Comparison of ENCODE assay signal across 8 cellular contexts in the genomic region with DNA sequence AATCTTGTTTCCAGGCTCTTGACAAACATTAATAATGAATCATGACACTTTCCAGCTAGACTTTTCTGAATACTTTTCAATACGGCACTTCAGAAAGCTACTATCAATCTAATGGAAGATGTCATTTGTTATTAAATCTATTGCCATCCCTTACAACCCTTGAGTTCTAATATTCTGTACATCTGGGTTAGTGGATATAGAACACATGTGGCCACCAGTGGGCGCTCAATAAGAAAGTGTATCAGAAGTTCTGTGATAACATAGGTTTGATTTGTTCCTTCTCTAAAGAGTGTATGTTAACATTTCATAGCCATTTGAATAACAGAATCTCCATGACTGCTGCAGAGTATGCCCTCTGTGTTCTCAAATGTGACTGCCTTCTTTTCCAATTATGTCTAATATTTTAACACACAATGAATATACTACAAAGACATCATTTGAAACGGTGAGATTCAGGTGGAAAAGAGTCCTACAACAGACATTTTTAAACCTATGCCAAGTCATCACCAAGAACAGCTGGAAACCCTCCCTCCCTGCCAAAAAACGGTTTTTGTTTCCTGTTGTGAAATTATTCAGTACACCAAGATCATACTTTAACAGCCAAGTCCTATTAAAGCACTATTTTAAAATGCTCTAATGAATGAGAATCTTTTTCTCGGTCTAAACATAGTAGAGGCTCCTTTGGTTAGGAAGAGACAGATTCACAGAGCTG. TPM values are rescaled to one million over a fixed set of nuclear protein-coding genes. Genes with fewer than 3 reads are reported as not detected.
DNase-seq lines count a peak whose midpoint lies in the region; ATAC-seq, FAIRE-seq and TF ChIP-seq lines count a peak whose summit lies in the region.

No MANE protein-coding gene starts in this region.

- DNase-seq in natural killer cell, result no peak
- DNase-seq in natural killer cell treated with Interleukin-12 subunit alpha and Interleukin-12 subunit beta and Interleukin-15 and Interleukin-18, amount 100 ng/mL, for 72 hours (ENCODE audit: low spot score), result no peak
- DNase-seq in PC-3, result peak; percentile 42
- DNase-seq in ascending aorta (ENCODE audit: low spot score in 2 of 2), result no peak
- DNase-seq in kidney, result no peak
- peak; percentile 48 for DNase-seq in stimulated activated naive CD8-positive, alpha-beta T cell treated with anti-CD3 and anti-CD28 coated beads, Interleukin-15, Interleukin-2, amounts not matched to agents 100 U/mL and 50 U/mL, for 24 hours

- no peaks in the 10 kb centered on the region for H3K36me3 Mint-ChIP-seq in natural killer cell
- H3K36me3 Mint-ChIP-seq in natural killer cell treated with Interleukin-12 subunit alpha and Interleukin-12 subunit beta and Interleukin-15 and Interleukin-18, amount 100 ng/mL, for 72 hours, result no peaks in the 10 kb centered on the region

- no peak overlapping the region for H3K27ac ChIP-seq in PC-3 (ENCODE audit: low read length)
- no peak overlapping the region for H3K27ac ChIP-seq in ascending aorta
- no peak overlapping the region for H3K27ac ChIP-seq in kidney (ENCODE audit: low read depth in 2 of 2, low read length in 2 of 2)

- H3K27ac Mint-ChIP-seq in natural killer cell, result no peak overlapping the region
- H3K27ac Mint-ChIP-seq in natural killer cell treated with Interleukin-12 subunit alpha and Interleukin-12 subunit beta and Interleukin-15 and Interleukin-18, amount 100 ng/mL, for 72 hours, result no peak overlapping the region

- TF ChIP-seq CTCF in natural killer cell (IDR thresholded peaks at IDR 0.05) (peak; percentile 72), PC-3 (conservative IDR thresholded peaks at IDR 0.05; ENCODE audit: low read depth, low read length) (peak; percentile 75), ascending aorta (IDR thresholded peaks at IDR 0.05) (peak in 2 of 3 experiments; percentile 39 to 51), kidney (IDR thresholded peaks at IDR 0.05; ENCODE audit: borderline replicate concordance, extremely low read depth, insufficient read depth) (peak; percentile 51)

- H3K9me2 ChIP-seq in PC-3 (replicated peaks; ENCODE audit: low read length), result no peaks in the 10 kb centered on the region

- no peak overlapping the region for H3K4me3 Mint-ChIP-seq in natural killer cell
- no peak overlapping the region for H3K4me3 Mint-ChIP-seq in natural killer cell treated with Interleukin-12 subunit alpha and Interleukin-12 subunit beta and Interleukin-15 and Interleukin-18, amount 100 ng/mL, for 72 hours

- POLR2A ChIA-PET in PC-3 (lab: Charles Lee; ENCODE audit: unreplicated experiment), result no interaction called here

- no peaks in the 10 kb centered on the region for H4K20me1 ChIP-seq in PC-3 (ENCODE audit: low read length)

- H3K36me3 ChIP-seq in PC-3 (ENCODE audit: low read depth, low read length) (no peaks in the 10 kb centered on the region), ascending aorta (no peaks in the 10 kb centered on the region), kidney (ENCODE audit: control insufficient read depth in 1 of 2, insufficient read depth in 2 of 2, low read length in 2 of 2) (no peaks in the 10 kb centered on the region)

- H3F3A ChIP-seq in PC-3 (ENCODE audit: low read length, unreplicated experiment), result peaks cover 9% of the 10 kb centered on the region

- H3K4me2 ChIP-seq in PC-3 (ENCODE audit: low read length), result no peak overlapping the region

- H3K79me2 ChIP-seq in PC-3 (ENCODE audit: low read length), result no peaks in the 10 kb centered on the region

- H3K9me3 Mint-ChIP-seq in natural killer cell, result no peaks in the 10 kb centered on the region
- H3K9me3 Mint-ChIP-seq in natural killer cell treated with Interleukin-12 subunit alpha and Interleukin-12 subunit beta and Interleukin-15 and Interleukin-18, amount 100 ng/mL, for 72 hours, result no peaks in the 10 kb centered on the region

- no TSS peak for BruUV-seq in PC-3 (replicated peaks; lab: Mats Ljungman, UMichigan)

- intact Hi-C loops in natural killer cell (cut with micrococcal nuclease) (no loop called here), PC-3 (cut with micrococcal nuclease) (no loop called here), ascending aorta (cut with DNase I) (no loop called here), kidney (cut with DNase I) (no loop called here)

- H3K27me3 ChIP-seq in PC-3 (ENCODE audit: low read length), result no peaks in the 10 kb centered on the region
- H3K27me3 ChIP-seq in ascending aorta, result no peaks in the 10 kb centered on the region

- no peak for FAIRE-seq in kidney (lab: Jason Lieb, UNC)

- H3K9me3 ChIP-seq in PC-3 (ENCODE audit: low read length), result no peaks in the 10 kb centered on the region
- H3K9me3 ChIP-seq in ascending aorta, result no peaks in the 10 kb centered on the region
- H3K9me3 ChIP-seq in kidney (ENCODE audit: control insufficient read depth in 1 of 2, low read length in 2 of 2), result no peaks in the 10 kb centered on the region

- ATAC-seq in natural killer cell (peak in 2 of 3 donors; percentile 54 to 68), PC-3 (no peak), HG03095 (IDR thresholded peaks at IDR 0.05; ENCODE audit: unreplicated experiment) (no peak), GM21723 (IDR thresholded peaks at IDR 0.05; ENCODE audit: unreplicated experiment) (no peak)
- no peak for ATAC-seq in natural killer cell treated with Interleukin-12 subunit alpha and Interleukin-12 subunit beta and Interleukin-15 and Interleukin-18, amount 100 ng/mL, for 72 hours
- no peak for ATAC-seq in stimulated activated naive CD8-positive, alpha-beta T cell treated with anti-CD3 and anti-CD28 coated beads, Interleukin-15, Interleukin-2, amounts not matched to agents 100 U/mL and 50 U/mL, for 24 hours

- H2AFZ ChIP-seq in PC-3 (ENCODE audit: low read length), result no peak overlapping the region

- CTCF ChIA-PET in PC-3 (lab: Charles Lee), result no interaction called here

- H3K9ac ChIP-seq in PC-3 (ENCODE audit: low read length) (no peak overlapping the region), kidney (ENCODE audit: low read length in 2 of 2) (no peak overlapping the region)

- peaks cover 38% of the 10 kb centered on the region for H3K4me1 ChIP-seq in PC-3 (ENCODE audit: insufficient read depth, low read length)
- H3K4me1 ChIP-seq in ascending aorta, result no peaks in the 10 kb centered on the region
- H3K4me1 ChIP-seq in kidney (ENCODE audit: control insufficient read depth in 1 of 2, insufficient read depth in 1 of 2, low read depth in 1 of 2, low read length in 2 of 2), result no peaks in the 10 kb centered on the region

- no peak overlapping the region for H3K4me3 ChIP-seq in PC-3 (ENCODE audit: low read length)
- H3K4me3 ChIP-seq in ascending aorta, result no peak overlapping the region
- no peak overlapping the region for H3K4me3 ChIP-seq in kidney (ENCODE audit: low read length in 2 of 2)

- H3K4me1 Mint-ChIP-seq in natural killer cell, result no peaks in the 10 kb centered on the region
- H3K4me1 Mint-ChIP-seq in natural killer cell treated with Interleukin-12 subunit alpha and Interleukin-12 subunit beta and Interleukin-15 and Interleukin-18, amount 100 ng/mL, for 72 hours (ENCODE audit: low read depth in 2 of 2), result no peaks in the 10 kb centered on the region

- H3K27me3 Mint-ChIP-seq in natural killer cell (ENCODE audit: low read depth in 2 of 2), result peaks cover 30 to 69% of the 10 kb centered on the region in 2 donors
- peaks cover 26 to 64% of the 10 kb centered on the region in 2 donors for H3K27me3 Mint-ChIP-seq in natural killer cell treated with Interleukin-12 subunit alpha and Interleukin-12 subunit beta and Interleukin-15 and Interleukin-18, amount 100 ng/mL, for 72 hours

RNA-seq across cellular contexts. Expression of a gene that starts 22.2 kb away (rescaled TPM):
- total RNA-seq in natural killer cell (1 to 10 TPM in 2 of 3 donors, under 1 TPM in 1; 0.73 to 3.6 (median 2.8) TPM), PC-3 (2014; rRNA removed) (0.22 and 2.2 TPM in 2 replicates), ascending aorta (9.3 TPM), kidney (113 TPM)
- total RNA-seq in natural killer cell treated with Interleukin-12 subunit alpha and Interleukin-12 subunit beta and Interleukin-15 and Interleukin-18, amount 100 ng/mL, for 72 hours, result not detected
- 24.4 TPM for polyA plus RNA-seq in kidney (ENCODE audit: insufficient read depth, low read depth, low replicate concordance)

Comparison
In these comparisons a context has a peak if more than half of its experiments do, and no peak if none do; other contexts are left out.
1. ATAC-seq: peak in natural killer cell (2 of 3); none in natural killer cell treated with Interleukin-12 subunit alpha and Interleukin-12 subunit beta and Interleukin-15 and Interleukin-18, amount 100 ng/mL, for 72 hours (0 of 2), PC-3 (single experiment), stimulated activated naive CD8-positive, alpha-beta T cell treated with anti-CD3 and anti-CD28 coated beads, Interleukin-15, Interleukin-2, amounts not matched to agents 100 U/mL and 50 U/mL, for 24 hours (single experiment), HG03095 (single experiment) and GM21723 (single experiment).
2. DNase-seq: peak in PC-3 (single experiment) and stimulated activated naive CD8-positive, alpha-beta T cell treated with anti-CD3 and anti-CD28 coated beads, Interleukin-15, Interleukin-2, amounts not matched to agents 100 U/mL and 50 U/mL, for 24 hours (single experiment); none in natural killer cell (single experiment), natural killer cell treated with Interleukin-12 subunit alpha and Interleukin-12 subunit beta and Interleukin-15 and Interleukin-18, amount 100 ng/mL, for 72 hours (single experiment), ascending aorta (0 of 2) and kidney (single experiment).
3. RNA of a gene that starts 22.2 kb away (total RNA-seq): 113 TPM in kidney (single experiment); 9.3 TPM in ascending aorta (single experiment), 0.73 to 3.6 TPM in natural killer cell, 0.22 to 2.2 TPM in PC-3 and not detected in natural killer cell treated with Interleukin-12 subunit alpha and Interleukin-12 subunit beta and Interleukin-15 and Interleukin-18, amount 100 ng/mL, for 72 hours; every median in the first group is over 10 times any median in the second.
4. Peak in every context shown above with its lines, with median percentiles within 50 percentile points of each other: CTCF ChIP-seq.